In genomic region chr12:131987552-131987951, GRCh38 we compare ENCODE assay signal across 26 cellular contexts. TPM values are rescaled to one million over a fixed set of nuclear protein-coding genes. Genes with fewer than 3 reads are reported as not detected.
A peak's percentile ranks its signal among the peaks of the same experiment; 100 is the strongest.
DNase-seq lines count a peak whose midpoint lies in the region; ATAC-seq, FAIRE-seq and TF ChIP-seq lines count a peak whose summit lies in the region.
"Had no signal": no experiment of that assay in that cellular context is flagged by ENCODE, and none has a peak within 500 bp of the region (broad histone marks: within the 10 kb centered on the region; RNA-seq: fewer than 3 reads in every experiment).

No MANE protein-coding gene starts in this region.

- no peak overlapping the region for H3K4me3 ChIP-seq in A549
- H3K4me3 ChIP-seq: heart right ventricle, Peyer's patch had no signal

- 88% methylated on average over 8 of the region's 8 CpGs for WGBS in A549 (ENCODE audit: missing lambda C conversion rate)

- H3K27ac ChIP-seq in A549: peak overlapping the region; percentile 43 to 68; a peak in 4 of 6 replicates
- H3K27ac ChIP-seq: 22Rv1, Peyer's patch, VCaP had no signal

- no peak overlapping the region for H3K4me3 Mint-ChIP-seq in T-helper 2 cell treated with Interferon-gamma antibody and Interleukin-4, amounts not matched to agents 5 μg/mL and 100 μg/mL, for 36 hours
- no peak overlapping the region for H3K4me3 Mint-ChIP-seq in activated T-helper 17 cell treated with anti-CD3 and anti-CD28 coated beads, Interleukin-2, amount 50 U/mL, for 72 hours
- no peak overlapping the region for H3K4me3 Mint-ChIP-seq in neural crest cell
- H3K4me3 Mint-ChIP-seq: activated CD4-positive, alpha-beta T cell treated with anti-CD3 and anti-CD28 coated beads, Interleukin-2, amount 10 ng/mL, durations not matched to agents 24 days and 14 days; naive thymus-derived CD4-positive, alpha-beta T cell; type B pancreatic cell had no signal

- H3K36me3 Mint-ChIP-seq in T-helper 2 cell treated with Interferon-gamma antibody and Interleukin-4, amounts not matched to agents 5 μg/mL and 100 μg/mL, for 36 hours (ENCODE audit: low read depth): peaks cover 26% of the 10 kb centered on the region
- H3K36me3 Mint-ChIP-seq in activated T-helper 17 cell treated with anti-CD3 and anti-CD28 coated beads, Interleukin-2, amount 50 U/mL, for 72 hours (ENCODE audit: low read depth): peaks cover 96% of the 10 kb centered on the region
- peaks cover 21% of the 10 kb centered on the region for H3K36me3 Mint-ChIP-seq in neural crest cell (ENCODE audit: low read depth)

- H3K4me2 ChIP-seq in A549: no peak overlapping the region

- no peak for ATAC-seq in A549
- ATAC-seq in activated T-helper 17 cell treated with anti-CD3 and anti-CD28 coated beads, Interleukin-2, amount 50 U/mL, for 72 hours (replicated peaks): no peak
- ATAC-seq: HepG2; naive thymus-derived CD4-positive, alpha-beta T cell had no signal

- H3K4me1 Mint-ChIP-seq in T-helper 2 cell treated with Interferon-gamma antibody and Interleukin-4, amounts not matched to agents 5 μg/mL and 100 μg/mL, for 36 hours (ENCODE audit: low read depth): no peaks in the 10 kb centered on the region
- H3K4me1 Mint-ChIP-seq in activated T-helper 17 cell treated with anti-CD3 and anti-CD28 coated beads, Interleukin-2, amount 50 U/mL, for 72 hours: no peaks in the 10 kb centered on the region
- peaks cover 32% of the 10 kb centered on the region for H3K4me1 Mint-ChIP-seq in neural crest cell

- H3K27ac Mint-ChIP-seq in T-helper 2 cell treated with Interferon-gamma antibody and Interleukin-4, amounts not matched to agents 5 μg/mL and 100 μg/mL, for 36 hours: peak overlapping the region; percentile 27
- H3K27ac Mint-ChIP-seq in activated T-helper 17 cell treated with anti-CD3 and anti-CD28 coated beads, Interleukin-2, amount 50 U/mL, for 72 hours: peak overlapping the region; percentile 11
- peak overlapping the region; percentile 71 for H3K27ac Mint-ChIP-seq in neural crest cell (ENCODE audit: unreplicated experiment)
- H3K27ac Mint-ChIP-seq: activated CD4-positive, alpha-beta T cell treated with anti-CD3 and anti-CD28 coated beads, Interleukin-2, amount 10 ng/mL, durations not matched to agents 24 days and 14 days; type B pancreatic cell had no signal

- no peaks in the 10 kb centered on the region for H3K9me3 Mint-ChIP-seq in T-helper 2 cell treated with Interferon-gamma antibody and Interleukin-4, amounts not matched to agents 5 μg/mL and 100 μg/mL, for 36 hours
- no peaks in the 10 kb centered on the region for H3K9me3 Mint-ChIP-seq in activated T-helper 17 cell treated with anti-CD3 and anti-CD28 coated beads, Interleukin-2, amount 50 U/mL, for 72 hours
- H3K9me3 Mint-ChIP-seq in neural crest cell: no peaks in the 10 kb centered on the region
- H3K9me3 Mint-ChIP-seq: activated CD4-positive, alpha-beta T cell treated with anti-CD3 and anti-CD28 coated beads, Interleukin-2, amount 10 ng/mL, durations not matched to agents 24 days and 14 days; type B pancreatic cell had no signal

- FAIRE-seq in A549 (lab: Jason Lieb, UNC): no peak
- FAIRE-seq: HepG2, kidney had no signal

- TF ChIP-seq EP300 in A549 (IDR thresholded peaks at IDR 0.05): no peak

- TF ChIP-seq POLR2A in A549 (IDR thresholded peaks at IDR 0.05; ENCODE audit: low read length): no peak

- CTCF ChIA-PET in A549 (lab: Yijun Ruan, JAX): interaction anchor here (3.1 to 3.2 kb wide), 2 partner anchors 15 to 136 kb away, joined by 13 read pairs; no protein-coding TSS in a partner anchor

- TF ChIP-seq CTCF in A549 (IDR thresholded peaks at IDR 0.05): no peak
- no peak for TF ChIP-seq CTCF in neural crest cell (conservative IDR thresholded peaks at IDR 0.05)

- POLR2A ChIA-PET in A549 (lab: Yijun Ruan, JAX): no interaction called here

- H3K27me3 Mint-ChIP-seq in T-helper 2 cell treated with Interferon-gamma antibody and Interleukin-4, amounts not matched to agents 5 μg/mL and 100 μg/mL, for 36 hours (ENCODE audit: low read depth): no peaks in the 10 kb centered on the region
- H3K27me3 Mint-ChIP-seq in activated T-helper 17 cell treated with anti-CD3 and anti-CD28 coated beads, Interleukin-2, amount 50 U/mL, for 72 hours: no peaks in the 10 kb centered on the region
- H3K27me3 Mint-ChIP-seq in neural crest cell (ENCODE audit: low read depth): no peaks in the 10 kb centered on the region
- H3K27me3 Mint-ChIP-seq: activated CD4-positive, alpha-beta T cell treated with anti-CD3 and anti-CD28 coated beads, Interleukin-2, amount 10 ng/mL, durations not matched to agents 24 days and 14 days; naive thymus-derived CD4-positive, alpha-beta T cell; type B pancreatic cell had no signal

- peaks cover 11% of the 10 kb centered on the region for H3K4me1 ChIP-seq in A549
- H3K4me1 ChIP-seq: Peyer's patch had no signal

- H3K9me3 ChIP-seq in A549: no peaks in the 10 kb centered on the region
- H3K9me3 ChIP-seq: heart right ventricle, Peyer's patch had no signal

- no peak for DNase-seq in T-helper 2 cell treated with Interferon-gamma antibody and Interleukin-4, amounts not matched to agents 5 μg/mL and 100 μg/mL, for 36 hours (ENCODE audit: low spot score)
- DNase-seq in T-helper 2 cell (no peak), A549 (ENCODE audit: low read depth in 1 of 2, low spot score in 1 of 2) (no peak), neural crest cell (ENCODE audit: low read depth, low spot score) (no peak), DMS114 treated with DMSO at 0.1 percent for 48 hours (lab: John Stamatoyannopoulos, UW; ENCODE audit: unreplicated experiment) (no peak), COR-L47 (lab: John Stamatoyannopoulos, UW) (no peak)
- DNase-seq in activated CD4-positive, CD25-positive, alpha-beta regulatory T cell treated with anti-CD3 and anti-CD28 coated beads, Interleukin-2, amount 50 U/mL, for 72 hours: no peak
- DNase-seq: activated CD4-positive, alpha-beta T cell treated with anti-CD3 and anti-CD28 coated beads, Interleukin-2, amount 10 ng/mL, durations not matched to agents 24 days and 14 days; caudate nucleus; foreskin melanocyte; heart right ventricle; Karpas-422; kidney; naive thymus-derived CD4-positive, alpha-beta T cell; NCI-H1417 treated with DMSO at 0.1 percent for 48 hours; NCI-H2081; Peyer's patch; SHP77; stimulated activated CD4-positive, alpha-beta T cell treated with anti-CD3 and anti-CD28 coated beads, Interleukin-15, amount 100 ng/mL, for 24 hours; stimulated activated CD4-positive, alpha-beta T cell treated with anti-CD3 and anti-CD28 coated beads, Interleukin-4, amount 100 ng/mL, for 4 hours; T-helper 9 cell had no signal

- TF ChIP-seq RAD21 in A549 (conservative IDR thresholded peaks at IDR 0.05 in 1 of 2, IDR thresholded peaks at IDR 0.05 in 1 of 2): no peak

TF ChIP-seq in A549, 52 proteins besides CTCF, POLR2A, EP300 and RAD21:
- TF ChIP-seq HEYL (CRISPR knock-in tag; IDR thresholded peaks at IDR 0.05) (no peak), HMGXB4 (CRISPR knock-in tag; IDR thresholded peaks at IDR 0.05; ENCODE audit: borderline replicate concordance) (no peak), EHF (CRISPR knock-in tag; IDR thresholded peaks at IDR 0.05) (no peak)
- TF ChIP-seq, protein P1, sequence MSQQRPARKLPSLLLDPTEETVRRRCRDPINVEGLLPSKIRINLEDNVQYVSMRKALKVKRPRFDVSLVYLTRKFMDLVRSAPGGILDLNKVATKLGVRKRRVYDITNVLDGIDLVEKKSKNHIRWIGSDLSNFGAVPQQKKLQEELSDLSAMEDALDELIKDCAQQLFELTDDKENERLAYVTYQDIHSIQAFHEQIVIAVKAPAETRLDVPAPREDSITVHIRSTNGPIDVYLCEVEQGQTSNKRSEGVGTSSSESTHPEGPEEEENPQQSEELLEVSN (IDR thresholded peaks at IDR 0.05; ENCODE audit: borderline replicate concordance, low read depth): no peak

RNA-seq across cellular contexts. Expression of gene EP400, which starts 37.8 kb away (rescaled TPM):
- 9.7 and 18.5 TPM in 2 replicates for polyA plus RNA-seq in A549 (2011; rRNA removed)
- 9.4 and 11.5 TPM in 2 replicates for polyA plus RNA-seq in A549 (2012; cell fraction: cytosol; rRNA removed)
- polyA plus RNA-seq in A549 (2012; cell fraction: nucleus; rRNA removed): 35.1 and 46.1 TPM in 2 replicates
- 14.9 to 18.0 TPM (median 15.2 TPM) in 3 replicates for polyA plus RNA-seq in A549 (2017; fragmentation: RNase III; extraction: RNeasy Plus Mini Kit Qiagen cat#74134 plus additional on column Dnase treatment)
- 21.2 and 25.8 TPM in 2 replicates for polyA minus RNA-seq in A549 (2011; rRNA and poly(A)+ RNA removed)
- total RNA-seq in activated T-helper 17 cell treated with anti-CD3 and anti-CD28 coated beads, Interleukin-2, amount 50 U/mL, for 72 hours: 10 to 100 TPM; 47.1 to 60.0 TPM
- total RNA-seq in neural crest cell: 73.4 and 75.6 TPM in 2 replicates

RNA-seq across cellular contexts. Expression of gene PUS1, which starts 58.5 kb away (rescaled TPM):
- 47.9 and 62.8 TPM in 2 replicates for polyA plus RNA-seq in A549 (2011; rRNA removed)
- 173 and 184 TPM in 2 replicates for polyA plus RNA-seq in A549 (2012; cell fraction: cytosol; rRNA removed)
- 253 and 289 TPM in 2 replicates for polyA plus RNA-seq in A549 (2012; cell fraction: nucleus; rRNA removed)
- polyA plus RNA-seq in A549 (2017; fragmentation: RNase III; extraction: RNeasy Plus Mini Kit Qiagen cat#74134 plus additional on column Dnase treatment): 50.3 to 55.0 TPM (median 51.1 TPM) in 3 replicates
- 50.5 and 54.5 TPM in 2 replicates for polyA minus RNA-seq in A549 (2011; rRNA and poly(A)+ RNA removed)
- total RNA-seq in activated T-helper 17 cell treated with anti-CD3 and anti-CD28 coated beads, Interleukin-2, amount 50 U/mL, for 72 hours: 10 to 100 TPM; 31.5 to 75.2 TPM
- 48.7 and 50.9 TPM in 2 replicates for total RNA-seq in neural crest cell

Comparison
In these comparisons a context has a peak if more than half of its experiments do, and no peak if none do; other contexts are left out.
1. H3K27ac Mint-ChIP-seq: peak in every context shown above with its lines; median percentile 71 in neural crest cell; 27 in T-helper 2 cell treated with Interferon-gamma antibody and Interleukin-4, amounts not matched to agents 5 μg/mL and 100 μg/mL, for 36 hours; 11 in activated T-helper 17 cell treated with anti-CD3 and anti-CD28 coated beads, Interleukin-2, amount 50 U/mL, for 72 hours.